ENCODE assay signal across 1 cellular context in genomic region chr3:177596248-177596821, GRCh38.
TF ChIP-seq lines count a peak whose summit lies in the region.

No MANE protein-coding gene starts in this region.

TF ChIP-seq in IMR-90, 13 proteins besides CTCF, POLR2A, EP300 and RAD21 (continued from another document):
- no peak for TF ChIP-seq FOS (IDR thresholded peaks at IDR 0.05; ENCODE audit: low read depth, low read length)
